In the genomic region with DNA sequence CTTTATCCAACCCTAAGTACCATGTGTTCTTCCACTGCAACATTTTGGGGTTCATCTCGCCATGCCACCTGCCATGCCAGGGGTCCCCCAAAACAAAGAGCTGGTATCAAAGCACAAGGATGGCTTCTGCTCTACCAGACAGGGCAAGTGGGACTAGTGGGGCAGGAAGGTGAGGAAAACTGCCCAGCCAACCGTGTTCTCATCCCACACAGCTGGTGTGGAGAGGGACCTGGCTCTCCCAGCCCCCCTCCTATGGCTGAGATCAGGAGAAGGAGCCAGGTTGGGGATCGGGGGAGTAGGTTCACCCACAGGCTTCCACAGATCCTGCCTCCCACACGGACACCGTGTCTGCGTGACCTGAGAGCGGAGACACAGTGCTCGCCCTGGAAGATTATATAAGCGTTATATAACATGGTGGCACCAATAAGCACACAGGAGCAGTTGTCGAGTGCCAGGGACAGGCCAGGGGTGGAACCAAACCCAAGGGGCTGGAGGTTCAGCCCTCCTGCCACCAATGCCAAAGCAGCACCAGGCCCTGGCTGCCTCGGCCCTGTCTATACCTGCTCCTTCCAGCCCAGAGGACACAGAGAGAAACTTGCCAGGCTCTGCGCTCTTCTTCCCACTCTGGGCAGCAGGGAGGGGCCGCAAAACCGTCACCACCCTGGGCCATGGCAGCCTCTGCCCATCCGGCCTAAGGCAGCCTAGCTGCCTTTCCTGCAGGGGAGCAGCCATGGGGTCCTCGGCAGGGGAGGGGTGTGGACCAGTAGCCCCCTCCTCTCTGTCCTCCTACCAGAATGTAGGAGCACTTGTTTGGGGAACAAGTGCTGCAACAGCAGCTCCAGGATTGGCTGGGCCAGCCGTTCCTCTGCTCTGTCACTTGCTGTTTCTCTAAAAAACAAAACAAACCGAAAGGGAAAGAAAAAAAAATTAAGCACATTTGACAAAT, we compare ENCODE assay signal across 8 cellular contexts. TPM values are rescaled to one million over a fixed set of nuclear protein-coding genes. Genes with fewer than 3 reads are reported as not detected.
A peak's percentile ranks its signal among the peaks of the same experiment; 100 is the strongest.
DNase-seq lines count a peak whose midpoint lies in the region; ATAC-seq lines count a peak whose summit lies in the region.

No MANE protein-coding gene starts in this region.

- peak overlapping the region; percentile 93 to 98 (median 96) for H3K4me3 Mint-ChIP-seq in CD8-positive, alpha-beta memory T cell
- H3K4me3 Mint-ChIP-seq in T-helper 17 cell = peak overlapping the region; percentile 94

- peaks cover 31 to 84% (median 32%) of the 10 kb centered on the region in 3 donors for H3K4me1 Mint-ChIP-seq in CD8-positive, alpha-beta memory T cell
- peaks cover 73% of the 10 kb centered on the region for H3K4me1 Mint-ChIP-seq in T-helper 17 cell

- H3K27me3 ChIP-seq in CD8-positive, alpha-beta memory T cell (ENCODE audit: insufficient read depth, low read length, poor library complexity, severe bottlenecking) = no peaks in the 10 kb centered on the region
- H3K27me3 ChIP-seq in endocrine pancreas (ENCODE audit: control insufficient read depth, insufficient read depth, low read length) (no peaks in the 10 kb centered on the region), muscle layer of duodenum (ENCODE audit: low read depth, low read length) (no peaks in the 10 kb centered on the region)

- ATAC-seq in T-helper 17 cell = peak; percentile 35
- no peak for ATAC-seq in GM18502 (IDR thresholded peaks at IDR 0.05; ENCODE audit: poor library complexity, unreplicated experiment)
- ATAC-seq in HG03457 (IDR thresholded peaks at IDR 0.05; ENCODE audit: unreplicated experiment) = no peak

- POLR2A ChIA-PET in CD8-positive, alpha-beta memory T cell (lab: Charles Lee) = interaction anchor here (1.0 to 3.8 kb wide), 4 partner anchors 16 to 48 kb away, joined by 3 to 29 read pairs (median 17); no protein-coding TSS in a partner anchor

- H3K27me3 Mint-ChIP-seq in CD8-positive, alpha-beta memory T cell = peaks cover 0 to 1% of the 10 kb centered on the region in 2 donors
- no peaks in the 10 kb centered on the region for H3K27me3 Mint-ChIP-seq in T-helper 17 cell

- H3K9ac ChIP-seq in endocrine pancreas (ENCODE audit: control insufficient read depth, insufficient read depth, low read length) = peak overlapping the region; percentile 78

- H3K27ac Mint-ChIP-seq in CD8-positive, alpha-beta memory T cell = peak overlapping the region; percentile 60 to 97 (median 94)
- no peak overlapping the region for H3K27ac Mint-ChIP-seq in T-helper 17 cell

- DNase-seq in CD8-positive, alpha-beta memory T cell = peak in 2 of 5 donors; percentile 27 to 60
- DNase-seq in T-helper 17 cell (peak in 1 of 3 donors; percentile 18), AG08395 (ENCODE audit: low spot score) (no peak), NCI-H510A treated with DMSO at 0.1 percent for 48 hours (lab: John Stamatoyannopoulos, UW) (no peak)

- H3K9me3 ChIP-seq in CD8-positive, alpha-beta memory T cell (ENCODE audit: low read length) = no peaks in the 10 kb centered on the region
- H3K9me3 ChIP-seq in T-helper 17 cell (ENCODE audit: control insufficient read depth, low read length, poor library complexity, severe bottlenecking) = no peaks in the 10 kb centered on the region
- no peaks in the 10 kb centered on the region for H3K9me3 ChIP-seq in endocrine pancreas (ENCODE audit: control insufficient read depth, low read length)
- H3K9me3 ChIP-seq in muscle layer of duodenum (ENCODE audit: control insufficient read depth in 1 of 2, low read length in 2 of 2) = no peaks in the 10 kb centered on the region

- peaks cover 11% of the 10 kb centered on the region for H3K36me3 ChIP-seq in CD8-positive, alpha-beta memory T cell (ENCODE audit: insufficient read depth, low read length)
- H3K36me3 ChIP-seq in endocrine pancreas (ENCODE audit: control insufficient read depth, insufficient read depth, low read length) = no peaks in the 10 kb centered on the region
- H3K36me3 ChIP-seq in muscle layer of duodenum (ENCODE audit: control insufficient read depth in 1 of 2, insufficient read depth in 2 of 2, low read length in 2 of 2) = peaks cover 0 to 10% of the 10 kb centered on the region in 2 donors

- peak overlapping the region; percentile 83 for H3K27ac ChIP-seq in CD8-positive, alpha-beta memory T cell (ENCODE audit: low read depth, low read length)
- H3K27ac ChIP-seq in muscle layer of duodenum (ENCODE audit: low read length) = peak overlapping the region; percentile 77

- CTCF ChIA-PET in CD8-positive, alpha-beta memory T cell (lab: Charles Lee) = interaction anchor here (1.6 to 19.7 kb wide), 8 partner anchors 10 to 95 kb away, joined by 3 to 435 read pairs (median 19); no protein-coding TSS in a partner anchor

- H3K36me3 Mint-ChIP-seq in CD8-positive, alpha-beta memory T cell = peaks cover 0 to 51% (median 13%) of the 10 kb centered on the region in 3 donors
- peaks cover 13% of the 10 kb centered on the region for H3K36me3 Mint-ChIP-seq in T-helper 17 cell (ENCODE audit: low read depth)

- peaks cover 83% of the 10 kb centered on the region for H3K4me1 ChIP-seq in CD8-positive, alpha-beta memory T cell (ENCODE audit: insufficient read depth, low read length)
- H3K4me1 ChIP-seq in endocrine pancreas (ENCODE audit: control insufficient read depth, insufficient read depth, low read length) (peaks cover 11% of the 10 kb centered on the region), muscle layer of duodenum (ENCODE audit: control insufficient read depth in 1 of 2, insufficient read depth in 2 of 2, low read length in 2 of 2) (peaks cover 30 to 51% of the 10 kb centered on the region in 2 donors)

- peak overlapping the region; percentile 71 for H3K4me3 ChIP-seq in CD8-positive, alpha-beta memory T cell (ENCODE audit: low read length)
- H3K4me3 ChIP-seq in endocrine pancreas (ENCODE audit: control insufficient read depth, insufficient read depth, low read length) (peak overlapping the region; percentile 56), muscle layer of duodenum (ENCODE audit: low read depth in 1 of 2, low read length in 2 of 2) (peak overlapping the region; percentile 66 to 86)

- no peaks in the 10 kb centered on the region for H3K9me3 Mint-ChIP-seq in CD8-positive, alpha-beta memory T cell

RNA-seq across cellular contexts. Expression of a gene that starts 43.5 kb away (rescaled TPM):
- not detected for total RNA-seq in CD8-positive, alpha-beta memory T cell
- not detected for polyA plus RNA-seq in CD8-positive, alpha-beta memory T cell
- under 1 TPM in 1 of 2 donors, not detected in 1; 0.20 TPM for total RNA-seq in T-helper 17 cell
